26 cellular contexts compared by ENCODE assay signal in the genomic region with DNA sequence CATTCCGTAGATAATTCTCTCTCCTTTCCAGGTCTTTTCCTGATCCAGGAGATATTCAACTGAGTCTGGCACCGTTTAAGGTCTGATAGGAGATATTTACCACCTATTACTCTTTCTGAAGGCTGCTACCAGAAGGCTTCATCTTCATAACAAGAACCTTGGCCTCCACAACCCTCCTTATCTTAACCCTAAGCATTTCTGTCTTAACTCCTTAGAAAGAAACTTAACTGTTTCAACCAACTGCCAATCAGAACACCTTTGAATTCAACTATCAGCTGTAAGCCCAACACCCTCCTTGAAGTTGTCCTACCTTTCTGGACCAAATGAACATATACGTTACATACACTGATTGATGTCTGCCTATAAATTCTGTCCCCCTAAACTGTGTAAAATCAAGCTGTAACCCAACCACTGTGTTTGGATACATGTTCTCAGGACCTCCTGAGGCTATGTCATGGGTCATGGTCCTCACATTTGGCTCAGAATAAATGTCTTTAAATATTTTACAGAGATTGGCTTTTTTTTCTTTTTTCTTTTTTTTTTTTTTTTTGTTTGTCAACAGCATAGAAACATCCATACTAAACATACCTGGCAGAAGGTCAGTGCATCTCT.
"Had no signal": no experiment of that assay in that cellular context is flagged by ENCODE, and none has a peak within 500 bp of the region (broad histone marks: within the 10 kb centered on the region; RNA-seq: fewer than 3 reads in every experiment).

No MANE protein-coding gene starts in this region.

- H3K27me3 ChIP-seq: adrenal gland, ascending aorta, esophagus squamous epithelium, gastrocnemius medialis, sigmoid colon, upper lobe of left lung had no signal

- DNase-seq: activated CD4-positive, alpha-beta T cell treated with anti-CD3 and anti-CD28 coated beads for 1 hour; activated effector memory CD4-positive, alpha-beta T cell treated with Interleukin-2 at 50 U/mL for 16 hours; activated naive CD4-positive, alpha-beta T cell treated with anti-CD3 and anti-CD28 coated beads for 36 hours; activated T-cell treated with anti-CD3 and anti-CD28 coated beads, Interleukin-2, amount 50 U/mL, for 24 hours; adrenal gland; effector memory CD8-positive, alpha-beta T cell; esophagus squamous epithelium; gastrocnemius medialis; hypothalamus; left ventricle myocardium inferior; naive thymus-derived CD8-positive, alpha-beta T cell; retina; sigmoid colon; stimulated activated CD4-positive, alpha-beta T cell treated with anti-CD3 and anti-CD28 coated beads, Interleukin-15, amount 100 ng/mL, for 24 hours; stimulated activated CD4-positive, alpha-beta T cell treated with anti-CD3 and anti-CD28 coated beads, Interleukin-2, amount 100 ng/mL, for 48 hours; stimulated activated CD8-positive, alpha-beta memory T cell treated with anti-CD3 and anti-CD28 coated beads, Interleukin-4, amount 100 ng/mL, for 48 hours; stimulated activated naive CD4-positive, alpha-beta T cell; upper lobe of left lung had no signal

- H3K27ac Mint-ChIP-seq: activated naive CD4-positive, alpha-beta T cell treated with anti-CD3 and anti-CD28 coated beads for 36 hours; effector memory CD8-positive, alpha-beta T cell; mesothelial cell of epicardium had no signal

- H3K36me3 Mint-ChIP-seq: mesothelial cell of epicardium had no signal

- H3K27ac ChIP-seq: adrenal gland, ascending aorta, esophagus squamous epithelium, gastrocnemius medialis, left ventricle myocardium inferior, thoracic aorta, upper lobe of left lung, VCaP had no signal

- H3K27me3 Mint-ChIP-seq: activated T-cell treated with anti-CD3 and anti-CD28 coated beads, Interleukin-2, amount 50 U/mL, for 24 hours; central memory CD8-positive, alpha-beta T cell; effector memory CD8-positive, alpha-beta T cell; naive thymus-derived CD8-positive, alpha-beta T cell had no signal

- H3K4me3 ChIP-seq: adrenal gland, ascending aorta, esophagus squamous epithelium, gastrocnemius medialis, left ventricle myocardium inferior, sigmoid colon, smooth muscle cell, thoracic aorta, upper lobe of left lung had no signal

- H3K4me1 ChIP-seq: ascending aorta, gastrocnemius medialis, left ventricle myocardium inferior, upper lobe of left lung had no signal

- H3K36me3 ChIP-seq: adrenal gland, ascending aorta, esophagus squamous epithelium, gastrocnemius medialis, left ventricle myocardium inferior, sigmoid colon, thoracic aorta, upper lobe of left lung had no signal

- ATAC-seq: effector memory CD8-positive, alpha-beta T cell; gastrocnemius medialis; naive thymus-derived CD8-positive, alpha-beta T cell had no signal

- H3K9me3 ChIP-seq: adrenal gland, ascending aorta, esophagus squamous epithelium, gastrocnemius medialis, left ventricle myocardium inferior, thoracic aorta, upper lobe of left lung had no signal

- H3K9me3 Mint-ChIP-seq: central memory CD8-positive, alpha-beta T cell; effector memory CD8-positive, alpha-beta T cell had no signal

- FAIRE-seq: colon, endothelial cell of umbilical vein had no signal

- H3K4me3 Mint-ChIP-seq: activated naive CD4-positive, alpha-beta T cell treated with anti-CD3 and anti-CD28 coated beads for 36 hours; activated T-cell treated with anti-CD3 and anti-CD28 coated beads, Interleukin-2, amount 50 U/mL, for 24 hours; central memory CD8-positive, alpha-beta T cell; effector memory CD8-positive, alpha-beta T cell; mesothelial cell of epicardium had no signal
